In the genomic region with DNA sequence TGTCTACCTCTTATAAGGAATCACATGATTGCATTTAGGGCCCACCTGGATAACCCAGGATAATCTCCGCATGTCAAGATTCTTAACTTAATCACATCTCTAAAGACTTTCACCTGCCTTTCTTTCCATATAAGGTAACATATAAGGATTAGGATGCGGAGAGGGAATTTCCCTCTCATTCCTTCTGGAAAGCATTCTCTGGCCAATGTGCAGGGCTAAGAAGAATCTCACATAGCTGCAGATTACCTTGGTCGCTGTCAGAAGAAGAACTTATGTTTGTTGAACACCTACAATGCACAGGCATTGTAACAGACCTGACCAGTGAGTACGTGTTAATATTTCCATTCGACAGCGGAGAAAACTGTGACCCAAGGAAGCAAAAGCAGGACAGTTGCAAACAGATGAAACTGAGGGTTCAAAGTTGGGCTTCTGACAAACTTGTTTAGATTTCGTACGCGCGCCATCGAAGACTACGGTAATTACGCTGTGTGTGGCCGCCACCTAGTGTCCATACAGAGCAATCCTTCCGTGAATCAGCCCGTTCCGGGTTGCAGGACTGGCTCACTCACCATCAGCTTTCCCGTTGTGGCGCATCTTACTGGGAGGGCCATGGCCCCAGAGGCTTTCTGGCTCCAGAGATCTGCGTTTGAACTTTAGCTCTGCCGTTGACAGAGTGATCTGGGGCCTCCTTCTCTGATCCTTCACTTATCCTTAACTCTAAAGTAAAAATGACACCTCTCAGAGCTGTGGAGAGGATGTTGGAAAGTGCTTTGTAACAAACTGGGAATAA, we compare ENCODE assay signal across 8 cellular contexts. TPM values are rescaled to one million over a fixed set of nuclear protein-coding genes. Genes with fewer than 3 reads are reported as not detected.
DNase-seq lines count a peak whose midpoint lies in the region; ATAC-seq and TF ChIP-seq lines count a peak whose summit lies in the region.

No MANE protein-coding gene starts in this region.

- no peaks in the 10 kb centered on the region for H3K9me3 ChIP-seq in thyroid gland

- peak; percentile 32 to 84 for DNase-seq in NCI-H524 (lab: John Stamatoyannopoulos, UW)
- no peak for DNase-seq in NCI-H524 treated with DMSO at 0.1 percent for 48 hours (lab: John Stamatoyannopoulos, UW)
- DNase-seq in KG1 (lab: John Stamatoyannopoulos, UW) = peak; percentile 38
- DNase-seq in SHP77 (lab: John Stamatoyannopoulos, UW) = peak; percentile 75 to 85
- DNase-seq in activated T-helper 9 cell treated with anti-CD3 and anti-CD28 coated beads, Interleukin-2, amount 50 U/mL, for 16 hours (ENCODE audit: low read depth) = peak; percentile 41
- peak; percentile 18 to 53 for DNase-seq in foreskin keratinocyte
- peak in 45 of 56 donors; percentile 5 to 78 (median 23) for DNase-seq in nucleus accumbens (lab: John Stamatoyannopoulos, UW)
- peak; percentile 67 to 73 for DNase-seq in thyroid gland

- H3K27ac ChIP-seq in foreskin keratinocyte (no peak overlapping the region), thyroid gland (no peak overlapping the region)

- H3K36me3 ChIP-seq in thyroid gland = no peaks in the 10 kb centered on the region

- intact Hi-C loops in thyroid gland (cut with DNase I) = loop anchor here (5.0 kb wide), 1 partner anchor 396 kb away; no protein-coding TSS in a partner anchor

- ATAC-seq in foreskin keratinocyte = peak; percentile 89

- H3K4me1 ChIP-seq in foreskin keratinocyte = no peaks in the 10 kb centered on the region
- peaks cover 0 to 9% of the 10 kb centered on the region in 2 donors for H3K4me1 ChIP-seq in thyroid gland

- peaks cover 53% of the 10 kb centered on the region for H3K27me3 ChIP-seq in foreskin keratinocyte
- no peaks in the 10 kb centered on the region for H3K27me3 ChIP-seq in thyroid gland

- WGBS in thyroid gland, 2 donors = 13 to 16% methylated on average over 21 of the region's 21 CpGs

- no peak overlapping the region for H3K4me3 ChIP-seq in thyroid gland (replicated peaks in 1 of 3)

- TF ChIP-seq CTCF in foreskin keratinocyte (conservative IDR thresholded peaks at IDR 0.05) = peak; percentile 86
- TF ChIP-seq CTCF in thyroid gland (IDR thresholded peaks at IDR 0.05) = peak; percentile 47 to 82 (median 76)

- no peak for TF ChIP-seq POLR2A in thyroid gland (IDR thresholded peaks at IDR 0.05)

RNA-seq across cellular contexts. Expression of a gene that starts 9.5 kb away (rescaled TPM):
- not detected in 2 replicates for total RNA-seq in foreskin keratinocyte
- polyA plus RNA-seq in foreskin keratinocyte = not detected in 2 replicates
- total RNA-seq in thyroid gland = under 1 TPM in 1 of 4 donors, not detected in 3; 0.27 TPM

RNA-seq across cellular contexts. Expression of a gene that starts 13.0 kb away (rescaled TPM):
- total RNA-seq in foreskin keratinocyte (not detected in 2 replicates), thyroid gland (not detected)
- polyA plus RNA-seq in foreskin keratinocyte = not detected in 2 replicates

RNA-seq across cellular contexts. Expression of a gene that starts 28.0 kb away (rescaled TPM):
- total RNA-seq in foreskin keratinocyte (0.18 TPM in 1 of 2 replicates, not detected in the other), thyroid gland (1 to 10 TPM in 3 of 4 donors, under 1 TPM in 1; 0.63 to 2.7 (median 1.8) TPM)
- polyA plus RNA-seq in foreskin keratinocyte = 0.17 and 0.22 TPM in 2 replicates

RNA-seq across cellular contexts. Expression of a gene that starts 53.3 kb away (rescaled TPM):
- total RNA-seq in foreskin keratinocyte (4.9 and 6.0 TPM in 2 replicates), thyroid gland (10 to 100 TPM in 3 of 4 donors, 1 to 10 TPM in 1; 9.3 to 16.2 (median 13.6) TPM)
- 2.7 and 3.0 TPM in 2 replicates for polyA plus RNA-seq in foreskin keratinocyte
